ENCODE assay signal across 8 cellular contexts in the genomic region with DNA sequence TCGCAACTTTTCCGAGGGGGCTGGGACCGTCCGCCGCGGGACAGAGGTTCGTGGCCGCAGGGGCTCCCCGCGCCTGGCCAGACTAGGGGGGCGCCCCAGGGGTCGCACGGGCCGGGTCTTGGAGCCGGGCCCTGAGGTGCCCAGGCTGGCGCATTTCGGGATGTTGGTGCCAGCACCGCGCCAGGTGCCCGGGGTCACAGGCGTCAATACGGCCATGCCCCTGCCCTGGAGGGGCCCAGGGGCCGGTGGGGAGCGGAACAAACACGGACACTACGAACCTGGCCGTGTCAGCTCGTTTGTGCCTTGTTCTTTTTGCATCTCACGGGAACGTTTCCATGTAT. TPM values are rescaled to one million over a fixed set of nuclear protein-coding genes. Genes with fewer than 3 reads are reported as not detected.
DNase-seq lines count a peak whose midpoint lies in the region; ATAC-seq and TF ChIP-seq lines count a peak whose summit lies in the region.

No MANE protein-coding gene starts in this region.

- H3K9ac ChIP-seq in Loucy (ENCODE audit: low read depth, low read length, poor library complexity, severe bottlenecking): peak overlapping the region; percentile 75

- in situ Hi-C loops in GM13977 (cut with MboI; ENCODE audit: low pct_unique_long_range_greater_than_20kb, low sequenced_read_pairs, unreplicated experiment): no loop called here

- no peak for DNase-seq in epithelial cell of esophagus (ENCODE audit: low read depth)
- no peak for DNase-seq in osteoblast (ENCODE audit: insufficient read length, low spot score, missing footprints)
- no peak for DNase-seq in GM13977 (ENCODE audit: low spot score)
- no peak for DNase-seq in DMS53 (lab: John Stamatoyannopoulos, UW)

- H2AFZ ChIP-seq in Loucy (ENCODE audit: low read length) (peak overlapping the region; percentile 83), osteoblast (ENCODE audit: low read length) (peak overlapping the region; percentile 51)

- H3K4me3 ChIP-seq in DOHH2 (ENCODE audit: low read length): peak overlapping the region; percentile 57
- H3K4me3 ChIP-seq in Loucy (ENCODE audit: low read length, poor library complexity, severe bottlenecking): peak overlapping the region; percentile 76
- peak overlapping the region; percentile 28 for H3K4me3 ChIP-seq in epithelial cell of esophagus (ENCODE audit: low read length)
- peak overlapping the region; percentile 61 for H3K4me3 ChIP-seq in osteoblast (ENCODE audit: insufficient read depth, low read length)

- H3K4me1 ChIP-seq in DOHH2 (ENCODE audit: control insufficient read depth, low read length) (peaks cover 14% of the 10 kb centered on the region), Loucy (ENCODE audit: insufficient read depth, low read length, poor library complexity, severe bottlenecking) (peaks cover 23% of the 10 kb centered on the region), osteoblast (ENCODE audit: insufficient read depth, low read length) (peaks cover 3% of the 10 kb centered on the region)

- no peaks in the 10 kb centered on the region for H4K20me1 ChIP-seq in DOHH2 (ENCODE audit: control insufficient read depth, insufficient read depth, low read depth, low read length)
- no peaks in the 10 kb centered on the region for H4K20me1 ChIP-seq in Loucy (ENCODE audit: insufficient read depth, low read length, poor library complexity, severe bottlenecking)
- no peaks in the 10 kb centered on the region for H4K20me1 ChIP-seq in osteoblast (ENCODE audit: insufficient read depth, low read length)

- no peaks in the 10 kb centered on the region for H3K79me2 ChIP-seq in DOHH2 (ENCODE audit: control insufficient read depth, low read length)
- H3K79me2 ChIP-seq in Loucy (ENCODE audit: insufficient read depth, low read length): no peaks in the 10 kb centered on the region
- H3K79me2 ChIP-seq in osteoblast (ENCODE audit: insufficient read depth, low read length): no peaks in the 10 kb centered on the region

- H3K36me3 ChIP-seq in DOHH2 (ENCODE audit: control insufficient read depth, low read length): no peaks in the 10 kb centered on the region
- no peaks in the 10 kb centered on the region for H3K36me3 ChIP-seq in Loucy (ENCODE audit: insufficient read depth, low read length)
- H3K36me3 ChIP-seq in osteoblast (ENCODE audit: insufficient read depth, low read length): no peaks in the 10 kb centered on the region

- no peaks in the 10 kb centered on the region for H3K9me3 ChIP-seq in DOHH2 (ENCODE audit: control insufficient read depth, insufficient read depth, low read length)
- no peaks in the 10 kb centered on the region for H3K9me3 ChIP-seq in Loucy (ENCODE audit: insufficient read depth, low read depth, low read length)
- no peaks in the 10 kb centered on the region for H3K9me3 ChIP-seq in osteoblast (ENCODE audit: low read depth, low read length)

- H3K27me3 ChIP-seq in DOHH2 (ENCODE audit: control insufficient read depth, low read length) (peaks cover 11% of the 10 kb centered on the region; the same call in 1 of the 2 replicates), Loucy (ENCODE audit: insufficient read depth, low read length, poor library complexity, severe bottlenecking) (no peaks in the 10 kb centered on the region), osteoblast (ENCODE audit: insufficient read depth, low read length) (peaks cover 23% of the 10 kb centered on the region)

- no peak overlapping the region for H3K27ac ChIP-seq in DOHH2 (ENCODE audit: low read depth, low read length)
- no peak overlapping the region for H3K27ac ChIP-seq in osteoblast (ENCODE audit: low read depth, low read length)

- H3F3A ChIP-seq in DOHH2 (ENCODE audit: control insufficient read depth, insufficient read depth) (no peaks in the 10 kb centered on the region), Loucy (ENCODE audit: low read depth) (no peaks in the 10 kb centered on the region)

- ATAC-seq in HG02884 (IDR thresholded peaks at IDR 0.05; ENCODE audit: unreplicated experiment) (no peak), HG03378 (IDR thresholded peaks at IDR 0.05; ENCODE audit: unreplicated experiment) (no peak)

- no peaks in the 10 kb centered on the region for H3K9me2 ChIP-seq in DOHH2 (replicated peaks; ENCODE audit: control insufficient read depth, low read length)
- no peaks in the 10 kb centered on the region for H3K9me2 ChIP-seq in Loucy (replicated peaks; ENCODE audit: low read depth, low read length)

- no peak for TF ChIP-seq CTCF in DOHH2 (IDR thresholded peaks at IDR 0.05; ENCODE audit: low read depth, low read length, poor library complexity, severe bottlenecking)
- TF ChIP-seq CTCF in Loucy (conservative IDR thresholded peaks at IDR 0.05; ENCODE audit: low read length): no peak
- no peak for TF ChIP-seq CTCF in epithelial cell of esophagus (IDR thresholded peaks at IDR 0.05; ENCODE audit: insufficient read depth, low read depth, low read length, missing control alignments)
- TF ChIP-seq CTCF in osteoblast (IDR thresholded peaks at IDR 0.05; ENCODE audit: extremely low read depth, low read depth, low read length): no peak
- TF ChIP-seq CTCF in GM13977 (IDR thresholded peaks at IDR 0.05; ENCODE audit: extremely low read depth, insufficient read depth, missing control alignments): no peak

- H3K4me2 ChIP-seq in DOHH2 (ENCODE audit: low read length) (peak overlapping the region; percentile 63), Loucy (ENCODE audit: low read depth, low read length, poor library complexity, severe bottlenecking) (peak overlapping the region; percentile 97), osteoblast (ENCODE audit: insufficient read depth, low read length) (peak overlapping the region; percentile 75)

RNA-seq across cellular contexts. Expression of a gene that starts 0.4 kb away (rescaled TPM):
- total RNA-seq in osteoblast: 0.29 and 0.36 TPM in 2 replicates

RNA-seq across cellular contexts. Expression of a gene that starts 40.8 kb away (rescaled TPM):
- 88.3 and 99.6 TPM in 2 replicates for total RNA-seq in osteoblast
